In the genomic region with DNA sequence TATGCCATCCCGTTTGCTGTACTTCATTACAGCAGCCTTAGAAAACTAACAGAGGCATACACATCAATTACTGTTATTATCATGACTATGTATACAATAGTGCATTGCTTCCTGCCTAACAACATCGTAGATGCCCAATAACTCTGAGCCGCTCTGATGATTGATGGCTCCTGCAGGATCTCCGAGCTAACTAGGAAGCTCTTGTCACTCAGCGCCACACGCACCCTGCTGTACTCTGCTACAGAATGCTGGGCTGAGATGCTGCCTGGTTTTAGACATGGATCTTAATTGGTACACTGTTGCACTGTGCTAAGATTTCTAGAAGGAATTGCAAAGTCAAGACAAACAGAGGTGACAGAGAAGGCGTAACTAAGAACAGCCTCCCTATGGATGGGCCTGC, we compare ENCODE assay signal across 4 cellular contexts.
"Had no signal": no experiment of that assay in that cellular context is flagged by ENCODE, and none has a peak within 500 bp of the region (broad histone marks: within the 10 kb centered on the region; RNA-seq: fewer than 3 reads in every experiment).

No MANE protein-coding gene starts in this region.

- H3K4me1 Mint-ChIP-seq: GM23338 had no signal

- DNase-seq: H9, HCEC 1CT, IMR-90 had no signal

- H3K4me2 ChIP-seq: GM23338 had no signal

- H3K27ac Mint-ChIP-seq: GM23338, H9 had no signal

- H3K4me3 Mint-ChIP-seq: GM23338, H9 had no signal

- H2AFZ ChIP-seq: GM23338 had no signal

- H3K4me3 ChIP-seq: GM23338 had no signal
